Comparison of ENCODE assay signal across 8 cellular contexts in genomic region chr22:38314992-38315800, GRCh38.
DNase-seq lines count a peak whose midpoint lies in the region; ATAC-seq and TF ChIP-seq lines count a peak whose summit lies in the region.

No MANE protein-coding gene starts in this region.

- H3K4me1 ChIP-seq in NT2/D1 (ENCODE audit: insufficient read depth, insufficient read length) (peaks cover 27% of the 10 kb centered on the region), mucosa of stomach (ENCODE audit: control insufficient read depth, insufficient read depth, low read length) (peaks cover 63% of the 10 kb centered on the region)

- H3K9me3 ChIP-seq in NT2/D1 (ENCODE audit: insufficient read depth, low read length): no peaks in the 10 kb centered on the region
- H3K9me3 ChIP-seq in mucosa of stomach (ENCODE audit: control insufficient read depth, low read length): no peaks in the 10 kb centered on the region

- TF ChIP-seq CTCF in GM12875 (IDR thresholded peaks at IDR 0.05; ENCODE audit: borderline replicate concordance, insufficient read depth, low read depth, low read length): no peak

- H3K4me3 ChIP-seq in GM12875 (ENCODE audit: low read depth, low read length) (peak overlapping the region; percentile 68), NT2/D1 (ENCODE audit: insufficient read length, low read depth) (peak overlapping the region; percentile 77), mucosa of stomach (ENCODE audit: low read length) (peak overlapping the region; percentile 85)

- no peaks in the 10 kb centered on the region for H3K27me3 ChIP-seq in NT2/D1 (ENCODE audit: insufficient read depth, insufficient read length)
- H3K27me3 ChIP-seq in mucosa of stomach (ENCODE audit: control insufficient read depth, insufficient read depth, low read length): no peaks in the 10 kb centered on the region

- H3K9ac ChIP-seq in NT2/D1 (ENCODE audit: insufficient read length, low read depth) (peak overlapping the region; percentile 72), mucosa of stomach (ENCODE audit: low read length) (peak overlapping the region; percentile 95)

- peak overlapping the region; percentile 91 for H3K27ac ChIP-seq in cingulate gyrus (ENCODE audit: low read depth, low read length)

- H3K36me3 ChIP-seq in NT2/D1 (ENCODE audit: insufficient read depth, insufficient read length, low read length): peaks cover 50% of the 10 kb centered on the region
- H3K36me3 ChIP-seq in mucosa of stomach (ENCODE audit: control insufficient read depth, insufficient read depth, low read length): no peaks in the 10 kb centered on the region

- ATAC-seq in HG03432 (IDR thresholded peaks at IDR 0.05; ENCODE audit: unreplicated experiment) (no peak), GM21360 (IDR thresholded peaks at IDR 0.05; ENCODE audit: unreplicated experiment) (no peak)

- DNase-seq in NT2/D1 (ENCODE audit: low read depth, low spot score) (no peak), NCI-H2227 treated with DMSO at 0.1 percent for 48 hours (lab: John Stamatoyannopoulos, UW) (no peak), DMS53 treated with DMSO at 0.1 percent for 48 hours (lab: John Stamatoyannopoulos, UW; ENCODE audit: unreplicated experiment) (no peak)
